In the genomic region with DNA sequence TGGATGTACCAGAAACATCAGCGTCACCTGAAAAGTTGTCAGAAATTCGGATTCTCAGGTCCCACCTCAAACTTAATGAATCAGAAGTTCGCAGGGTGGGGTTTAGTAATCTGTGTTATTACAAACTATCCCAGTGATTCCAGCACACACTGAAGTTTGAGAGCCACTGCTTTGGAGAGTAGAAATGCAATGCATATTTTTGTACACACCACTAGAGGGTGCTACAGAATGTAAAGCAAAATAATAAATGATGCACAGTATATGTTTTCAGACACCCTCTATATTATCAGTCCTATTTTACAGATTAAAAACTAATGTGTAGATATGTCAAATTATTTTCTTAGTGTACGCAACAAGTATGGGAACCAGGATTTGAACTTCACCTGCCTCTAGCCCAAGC, we compare ENCODE assay signal across 8 cellular contexts. TPM values are rescaled to one million over a fixed set of nuclear protein-coding genes. Genes with fewer than 3 reads are reported as not detected.
DNase-seq lines count a peak whose midpoint lies in the region; ATAC-seq and TF ChIP-seq lines count a peak whose summit lies in the region.

No MANE protein-coding gene starts in this region.

- H3K27ac ChIP-seq in left ventricle myocardium inferior (replicated peaks) = peak overlapping the region; percentile 98
- no peak overlapping the region for H3K27ac ChIP-seq in lower lobe of right lung

- H3K4me3 ChIP-seq in left ventricle myocardium inferior = no peak overlapping the region
- no peak overlapping the region for H3K4me3 ChIP-seq in lower lobe of right lung

- no peak overlapping the region for H3K27ac Mint-ChIP-seq in brain
- no peak overlapping the region for H3K27ac Mint-ChIP-seq in activated T-cell treated with anti-CD3 and anti-CD28 coated beads, Interleukin-2, amount 50 U/mL, for 24 hours

- peaks cover 21% of the 10 kb centered on the region for H3K36me3 Mint-ChIP-seq in brain
- H3K36me3 Mint-ChIP-seq in activated T-cell treated with anti-CD3 and anti-CD28 coated beads, Interleukin-2, amount 50 U/mL, for 24 hours (ENCODE audit: low read depth) = peaks cover 23% of the 10 kb centered on the region

- ATAC-seq in lower lobe of right lung (no peak), GM21526 (IDR thresholded peaks at IDR 0.05; ENCODE audit: low FRiP score, unreplicated experiment) (no peak), GM21423 (IDR thresholded peaks at IDR 0.05; ENCODE audit: unreplicated experiment) (no peak)

- peaks cover 5% of the 10 kb centered on the region for H3K27me3 Mint-ChIP-seq in brain
- peaks cover 22% of the 10 kb centered on the region for H3K27me3 Mint-ChIP-seq in activated T-cell treated with anti-CD3 and anti-CD28 coated beads, Interleukin-2, amount 50 U/mL, for 24 hours

- peaks cover 24% of the 10 kb centered on the region for H3K4me1 Mint-ChIP-seq in brain
- peaks cover 8% of the 10 kb centered on the region for H3K4me1 Mint-ChIP-seq in activated T-cell treated with anti-CD3 and anti-CD28 coated beads, Interleukin-2, amount 50 U/mL, for 24 hours (ENCODE audit: low read depth)

- intact Hi-C loops in left ventricle myocardium inferior (cut with micrococcal nuclease) = no loop called here
- intact Hi-C loops in cardiac septum (cut with DNase I) = no loop called here
- intact Hi-C loops in lower lobe of right lung (cut with DNase I) = no loop called here

- H3K4me1 ChIP-seq in left ventricle myocardium inferior (peaks cover 20% of the 10 kb centered on the region), lower lobe of right lung (peaks cover 10% of the 10 kb centered on the region)

- no peaks in the 10 kb centered on the region for H3K9me3 Mint-ChIP-seq in brain
- H3K9me3 Mint-ChIP-seq in activated T-cell treated with anti-CD3 and anti-CD28 coated beads, Interleukin-2, amount 50 U/mL, for 24 hours = no peaks in the 10 kb centered on the region

- no peaks in the 10 kb centered on the region for H3K27me3 ChIP-seq in left ventricle myocardium inferior (ENCODE audit: low read depth)
- H3K27me3 ChIP-seq in lower lobe of right lung (ENCODE audit: low read depth) = no peaks in the 10 kb centered on the region

- peak; percentile 70 for TF ChIP-seq CTCF in left ventricle myocardium inferior (IDR thresholded peaks at IDR 0.05; ENCODE audit: borderline replicate concordance)
- peak; percentile 81 to 82 for TF ChIP-seq CTCF in brain (conservative IDR thresholded peaks at IDR 0.05)
- peak; percentile 52 for TF ChIP-seq CTCF in lower lobe of right lung (IDR thresholded peaks at IDR 0.05)

- peak overlapping the region in 1 of 5 experiments; percentile 40 for H3K4me3 Mint-ChIP-seq in brain
- H3K4me3 Mint-ChIP-seq in activated T-cell treated with anti-CD3 and anti-CD28 coated beads, Interleukin-2, amount 50 U/mL, for 24 hours = no peak overlapping the region

- peaks cover 11% of the 10 kb centered on the region for H3K36me3 ChIP-seq in left ventricle myocardium inferior
- H3K36me3 ChIP-seq in lower lobe of right lung = peaks cover 10% of the 10 kb centered on the region

- DNase-seq in left ventricle myocardium inferior = no peak
- DNase-seq in cardiac septum (ENCODE audit: low spot score) = no peak
- peak; percentile 8 for DNase-seq in NCI-H2107 (lab: John Stamatoyannopoulos, UW)
- DNase-seq in lower lobe of right lung = no peak
- no peak for DNase-seq in activated T-cell treated with anti-CD3 and anti-CD28 coated beads, Interleukin-2, amount 50 U/mL, for 24 hours

- H3K9me3 ChIP-seq in left ventricle myocardium inferior (replicated peaks) (no peaks in the 10 kb centered on the region), lower lobe of right lung (no peaks in the 10 kb centered on the region)

RNA-seq across cellular contexts. Expression of a gene that starts 2.5 kb away (rescaled TPM):
- total RNA-seq in left ventricle myocardium inferior = 156 TPM
- total RNA-seq in cardiac septum = 171 TPM
- 374 TPM for polyA plus RNA-seq in brain (ENCODE audit: insufficient read depth, low read depth, low replicate concordance)
- total RNA-seq in lower lobe of right lung = 166 TPM

RNA-seq across cellular contexts. Expression of a gene that starts 21.8 kb away (rescaled TPM):
- total RNA-seq in left ventricle myocardium inferior (not detected), cardiac septum (not detected), lower lobe of right lung (not detected)
- polyA plus RNA-seq in brain (ENCODE audit: insufficient read depth, low read depth, low replicate concordance) = 1.2 TPM
